In the genomic region with DNA sequence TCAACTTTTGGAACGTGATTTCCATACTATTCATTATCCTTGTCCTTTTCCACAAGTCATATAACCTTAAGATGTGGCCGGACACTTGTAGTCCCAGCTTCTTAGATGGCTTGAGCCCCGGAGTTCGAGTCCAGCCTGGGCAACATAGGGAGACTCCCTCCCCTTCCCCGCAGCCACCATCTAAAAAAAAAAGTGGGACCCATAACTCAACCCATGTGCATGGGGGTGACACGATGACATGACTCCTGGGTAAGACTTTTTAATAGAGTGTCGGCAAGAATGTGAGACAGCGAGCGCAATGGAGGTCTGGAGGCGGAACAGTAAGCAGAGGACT, we compare ENCODE assay signal across 8 cellular contexts. TPM values are rescaled to one million over a fixed set of nuclear protein-coding genes. Genes with fewer than 3 reads are reported as not detected.
DNase-seq lines count a peak whose midpoint lies in the region; ATAC-seq and TF ChIP-seq lines count a peak whose summit lies in the region.

No MANE protein-coding gene starts in this region.

- H3K36me3 ChIP-seq in GM23338 (ENCODE audit: insufficient read depth) (no peaks in the 10 kb centered on the region), PC-9 (ENCODE audit: low read depth) (peaks cover 12% of the 10 kb centered on the region; the same call in 1 of the 2 replicates), endocrine pancreas (ENCODE audit: control insufficient read depth, insufficient read depth, low read length) (no peaks in the 10 kb centered on the region)

- H3K4me3 Mint-ChIP-seq in GM23338 (peak overlapping the region; percentile 92), natural killer cell (peak overlapping the region; percentile 91)

- ATAC-seq in GM23338 (peak; percentile 17), natural killer cell (no peak), HG02970 (IDR thresholded peaks at IDR 0.05; ENCODE audit: low FRiP score, unreplicated experiment) (no peak)

- peak overlapping the region; percentile 75; the same call in 1 of the 2 replicates for H3K27ac ChIP-seq in GM23338 (ENCODE audit: low read depth)
- peak overlapping the region; percentile 83 for H3K27ac ChIP-seq in PC-9

- POLR2A ChIA-PET in PC-9 (lab: Charles Lee; ENCODE audit: unreplicated experiment) = interaction anchor here (0.5 to 0.6 kb wide), 2 partner anchors 18 to 1420 kb away, joined by 3 to 4 read pairs; no protein-coding TSS in a partner anchor

- CTCF ChIA-PET in PC-9 (lab: Charles Lee) = no interaction called here

- H3K4me2 ChIP-seq in GM23338 (peak overlapping the region; percentile 76), PC-9 (peak overlapping the region; percentile 74)

- TF ChIP-seq CTCF in GM23338 (conservative IDR thresholded peaks at IDR 0.05; ENCODE audit: low read depth in 2 of 2) = no peak
- TF ChIP-seq CTCF in PC-9 (conservative IDR thresholded peaks at IDR 0.05) = no peak
- TF ChIP-seq CTCF in natural killer cell (IDR thresholded peaks at IDR 0.05) = no peak

- H3K36me3 Mint-ChIP-seq in GM23338 (ENCODE audit: low read depth) (peaks cover 12% of the 10 kb centered on the region; the same call in 2 of the 3 replicates), natural killer cell (no peaks in the 10 kb centered on the region)

- H3K9ac ChIP-seq in endocrine pancreas (ENCODE audit: control insufficient read depth, insufficient read depth, low read length) = peak overlapping the region; percentile 85

- H3K4me3 ChIP-seq in GM23338 (peak overlapping the region; percentile 86), PC-9 (peak overlapping the region; percentile 94), endocrine pancreas (ENCODE audit: control insufficient read depth, insufficient read depth, low read length) (peak overlapping the region; percentile 67)

- H3K9me3 ChIP-seq in PC-9 (ENCODE audit: insufficient read depth, low read depth) (no peaks in the 10 kb centered on the region), endocrine pancreas (ENCODE audit: control insufficient read depth, low read length) (no peaks in the 10 kb centered on the region)

- peaks cover 7% of the 10 kb centered on the region; the same call in 2 of the 3 replicates for H3K4me1 Mint-ChIP-seq in GM23338
- H3K4me1 Mint-ChIP-seq in natural killer cell = peaks cover 25% of the 10 kb centered on the region in 2 donors

- no peaks in the 10 kb centered on the region; the same call in 1 of the 2 replicates for H3K4me1 ChIP-seq in GM23338 (ENCODE audit: insufficient read depth)
- H3K4me1 ChIP-seq in PC-9 (replicated peaks; ENCODE audit: insufficient read depth) = peaks cover 15% of the 10 kb centered on the region
- H3K4me1 ChIP-seq in endocrine pancreas (ENCODE audit: control insufficient read depth, insufficient read depth, low read length) = peaks cover 22% of the 10 kb centered on the region

- H3K9me3 Mint-ChIP-seq in GM23338 (no peaks in the 10 kb centered on the region; the same call in 2 of the 3 replicates), natural killer cell (no peaks in the 10 kb centered on the region)

- H3K27me3 ChIP-seq in GM23338 (ENCODE audit: insufficient read depth) (no peaks in the 10 kb centered on the region), PC-9 (ENCODE audit: insufficient read depth, low read depth) (no peaks in the 10 kb centered on the region), endocrine pancreas (ENCODE audit: control insufficient read depth, insufficient read depth, low read length) (no peaks in the 10 kb centered on the region)

- H3K27ac Mint-ChIP-seq in GM23338 (peak overlapping the region; percentile 99), natural killer cell (peak overlapping the region; percentile 98)

- H3K79me2 ChIP-seq in GM23338 (replicated peaks; ENCODE audit: insufficient read depth) (peaks cover 16% of the 10 kb centered on the region), PC-9 (ENCODE audit: low read depth) (peaks cover 19% of the 10 kb centered on the region)

- TSS peak; percentile 100 for BruUV-seq in PC-9 (replicated peaks; lab: Mats Ljungman, UMichigan)

- DNase-seq in GM23338 (ENCODE audit: low spot score) (no peak), PC-9 (no peak), natural killer cell (no peak), Ammon's horn (ENCODE audit: low spot score) (no peak), hippocampal formation (lab: John Stamatoyannopoulos, UW) (no peak), NCI-H2107 (lab: John Stamatoyannopoulos, UW) (no peak)

- no peaks in the 10 kb centered on the region for H3K9me2 ChIP-seq in GM23338 (ENCODE audit: insufficient read depth)
- H3K9me2 ChIP-seq in PC-9 (ENCODE audit: insufficient read depth) = no peaks in the 10 kb centered on the region

- H3K27me3 Mint-ChIP-seq in GM23338 (ENCODE audit: insufficient read depth, low read depth, poor library complexity) (peaks cover 6% of the 10 kb centered on the region), natural killer cell (ENCODE audit: low read depth in 2 of 2) (no peaks in the 10 kb centered on the region)

- H2AFZ ChIP-seq in GM23338 (peak overlapping the region; percentile 23), PC-9 (peak overlapping the region; percentile 82)

- H3F3A ChIP-seq in GM23338 (replicated peaks; ENCODE audit: low read depth) (no peaks in the 10 kb centered on the region), PC-9 (ENCODE audit: insufficient read depth, low read depth) (peaks cover 13% of the 10 kb centered on the region; the same call in 1 of the 2 replicates)

- intact Hi-C loops in PC-9 (cut with micrococcal nuclease; ENCODE audit: unreplicated experiment) = loop anchor here (10.0 kb wide), 1 partner anchor 471 kb away; no protein-coding TSS in a partner anchor
- intact Hi-C loops in natural killer cell (cut with micrococcal nuclease) = no loop called here

- H4K20me1 ChIP-seq in GM23338 (replicated peaks; ENCODE audit: insufficient read depth) = no peaks in the 10 kb centered on the region
- H4K20me1 ChIP-seq in PC-9 (ENCODE audit: insufficient read depth) = no peaks in the 10 kb centered on the region

TF ChIP-seq in GM23338, 12 proteins besides CTCF, POLR2A, EP300 and RAD21:
- TF ChIP-seq CREB1 (CRISPR knock-in tag; IDR thresholded peaks at IDR 0.05; ENCODE audit: low read depth) (no peak), JUNB (IDR thresholded peaks at IDR 0.05; ENCODE audit: unreplicated experiment) (no peak), STAT1 (IDR thresholded peaks at IDR 0.05; ENCODE audit: unreplicated experiment) (no peak)
- TF ChIP-seq, protein P1, sequence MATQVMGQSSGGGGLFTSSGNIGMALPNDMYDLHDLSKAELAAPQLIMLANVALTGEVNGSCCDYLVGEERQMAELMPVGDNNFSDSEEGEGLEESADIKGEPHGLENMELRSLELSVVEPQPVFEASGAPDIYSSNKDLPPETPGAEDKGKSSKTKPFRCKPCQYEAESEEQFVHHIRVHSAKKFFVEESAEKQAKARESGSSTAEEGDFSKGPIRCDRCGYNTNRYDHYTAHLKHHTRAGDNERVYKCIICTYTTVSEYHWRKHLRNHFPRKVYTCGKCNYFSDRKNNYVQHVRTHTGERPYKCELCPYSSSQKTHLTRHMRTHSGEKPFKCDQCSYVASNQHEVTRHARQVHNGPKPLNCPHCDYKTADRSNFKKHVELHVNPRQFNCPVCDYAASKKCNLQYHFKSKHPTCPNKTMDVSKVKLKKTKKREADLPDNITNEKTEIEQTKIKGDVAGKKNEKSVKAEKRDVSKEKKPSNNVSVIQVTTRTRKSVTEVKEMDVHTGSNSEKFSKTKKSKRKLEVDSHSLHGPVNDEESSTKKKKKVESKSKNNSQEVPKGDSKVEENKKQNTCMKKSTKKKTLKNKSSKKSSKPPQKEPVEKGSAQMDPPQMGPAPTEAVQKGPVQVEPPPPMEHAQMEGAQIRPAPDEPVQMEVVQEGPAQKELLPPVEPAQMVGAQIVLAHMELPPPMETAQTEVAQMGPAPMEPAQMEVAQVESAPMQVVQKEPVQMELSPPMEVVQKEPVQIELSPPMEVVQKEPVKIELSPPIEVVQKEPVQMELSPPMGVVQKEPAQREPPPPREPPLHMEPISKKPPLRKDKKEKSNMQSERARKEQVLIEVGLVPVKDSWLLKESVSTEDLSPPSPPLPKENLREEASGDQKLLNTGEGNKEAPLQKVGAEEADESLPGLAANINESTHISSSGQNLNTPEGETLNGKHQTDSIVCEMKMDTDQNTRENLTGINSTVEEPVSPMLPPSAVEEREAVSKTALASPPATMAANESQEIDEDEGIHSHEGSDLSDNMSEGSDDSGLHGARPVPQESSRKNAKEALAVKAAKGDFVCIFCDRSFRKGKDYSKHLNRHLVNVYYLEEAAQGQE (IDR thresholded peaks at IDR 0.05; ENCODE audit: unreplicated experiment) = no peak

RNA-seq across cellular contexts. Expression of a gene that starts 25.7 kb away (rescaled TPM):
- total RNA-seq in GM23338 (2014; rRNA removed; shearing (Covaris generic)) = 32.7 and 42.6 TPM in 2 replicates
- polyA plus RNA-seq in GM23338 (2016; fragmentation: Nextera tagmentation; extraction: Ambion mirVana) = 33.4 and 40.0 TPM in 2 replicates
- 61.3 and 65.1 TPM in 2 replicates for total RNA-seq in PC-9 (2021)
- 10 to 100 TPM; 87.0 to 98.8 (median 94.0) TPM for total RNA-seq in natural killer cell

RNA-seq across cellular contexts. Expression of a gene that starts 53.8 kb away (rescaled TPM):
- 13.3 and 16.3 TPM in 2 replicates for total RNA-seq in GM23338 (2014; rRNA removed; shearing (Covaris generic))
- polyA plus RNA-seq in GM23338 (2016; fragmentation: Nextera tagmentation; extraction: Ambion mirVana) = 5.5 and 5.7 TPM in 2 replicates
- total RNA-seq in PC-9 (2021) (18.4 and 19.3 TPM in 2 replicates), natural killer cell (10 to 100 TPM in 1 of 3 donors, 1 to 10 TPM in 2; 5.2 to 10.4 (median 7.1) TPM)
